ENCODE assay signal across 23 cellular contexts in genomic region chr18:53509886-53510285, GRCh38.
"Had no signal": no experiment of that assay in that cellular context is flagged by ENCODE, and none has a peak within 500 bp of the region (broad histone marks: within the 10 kb centered on the region; RNA-seq: fewer than 3 reads in every experiment).

No MANE protein-coding gene starts in this region.

- H3K4me3 ChIP-seq: dorsolateral prefrontal cortex, gastrocnemius medialis, lung, smooth muscle cell, suprapubic skin, vagina had no signal

- H3K36me3 ChIP-seq: gastrocnemius medialis, suprapubic skin, vagina had no signal

- H3K4me1 ChIP-seq: gastrocnemius medialis, parathyroid adenoma, suprapubic skin, vagina had no signal

- H3K9me3 ChIP-seq: gastrocnemius medialis, suprapubic skin, vagina had no signal

- H3K27ac ChIP-seq: dorsolateral prefrontal cortex, gastrocnemius medialis, parathyroid adenoma, suprapubic skin, vagina had no signal

- ATAC-seq: esophagus mucosa; gastrocnemius medialis; left lobe of liver; natural killer cell; sciatic nerve; stimulated activated naive CD8-positive, alpha-beta T cell treated with anti-CD3 and anti-CD28 coated beads, Interleukin-15, amount 100 ng/mL, for 72 hours had no signal

- DNase-seq: dorsolateral prefrontal cortex; effector CD4-positive, alpha-beta T cell; foreskin fibroblast; gastrocnemius medialis; head of caudate nucleus; kidney; natural killer cell; occipital lobe; stimulated activated CD4-positive, alpha-beta T cell treated with anti-CD3 and anti-CD28 coated beads, Interleukin-12 subunit alpha, Interleukin-12 subunit beta, amount 100 ng/mL, for 4 hours; stimulated activated CD4-positive, alpha-beta T cell treated with anti-CD3 and anti-CD28 coated beads, Interleukin-1b, Interleukin-23, amount 100 ng/mL, for 48 hours; stimulated activated CD4-positive, alpha-beta T cell treated with anti-CD3 and anti-CD28 coated beads, Interleukin-4, amount 100 ng/mL, for 1 hour; stimulated activated CD8-positive, alpha-beta memory T cell treated with anti-CD3 and anti-CD28 coated beads, Interleukin-4, amount 100 ng/mL, for 48 hours; stimulated activated naive CD4-positive, alpha-beta T cell; stimulated activated naive CD8-positive, alpha-beta T cell treated with anti-CD3 and anti-CD28 coated beads, Interleukin-15, amount 100 ng/mL, for 72 hours; trophoblast cell had no signal

- H3K27me3 ChIP-seq: dorsolateral prefrontal cortex, gastrocnemius medialis, suprapubic skin, vagina had no signal
